12 cellular contexts compared by ENCODE assay signal in genomic region chrX:126900937-126901336, GRCh38.
DNase-seq lines count a peak whose midpoint lies in the region; ATAC-seq and TF ChIP-seq lines count a peak whose summit lies in the region.
"Had no signal": no experiment of that assay in that cellular context is flagged by ENCODE, and none has a peak within 500 bp of the region (broad histone marks: within the 10 kb centered on the region; RNA-seq: fewer than 3 reads in every experiment).

No MANE protein-coding gene starts in this region.

- WGBS in right cardiac atrium, result 68% methylated on average over 3 of the region's 3 CpGs
- WGBS in lower leg skin, 2 donors, result 67 to 83% methylated on average over 3 of the region's 3 CpGs

- H3K4me3 ChIP-seq in right cardiac atrium (ENCODE audit: low read length) (no peak overlapping the region), lower leg skin (ENCODE audit: low read depth, poor library complexity, severe bottlenecking) (no peak overlapping the region), osteoblast (ENCODE audit: insufficient read depth, low read length) (no peak overlapping the region)
- H3K4me3 ChIP-seq: HAP-1 had no signal

- no peaks in the 10 kb centered on the region for H3K36me3 ChIP-seq in osteoblast (ENCODE audit: insufficient read depth, low read length)
- H3K36me3 ChIP-seq: HAP-1 had no signal

- H4K20me1 ChIP-seq in osteoblast (ENCODE audit: insufficient read depth, low read length), result no peaks in the 10 kb centered on the region

- H3K27ac ChIP-seq in 22Rv1 (peak overlapping the region; percentile 85), C4-2B (peak overlapping the region; percentile 65), right cardiac atrium (ENCODE audit: low read length) (no peak overlapping the region), osteoblast (ENCODE audit: low read depth, low read length) (no peak overlapping the region)

- H2AFZ ChIP-seq in osteoblast (ENCODE audit: low read length), result no peak overlapping the region

- intact Hi-C loops in right cardiac atrium (cut with DNase I) (no loop called here), lower leg skin (cut with DNase I; ENCODE audit: low total_unique reads) (no loop called here)

- no peaks in the 10 kb centered on the region for H3K4me1 ChIP-seq in right cardiac atrium (ENCODE audit: control insufficient read depth, insufficient read depth, low read length)
- no peaks in the 10 kb centered on the region for H3K4me1 ChIP-seq in osteoblast (ENCODE audit: insufficient read depth, low read length)
- H3K4me1 ChIP-seq: Caco-2, HAP-1 had no signal

- DNase-seq in NCI-H774 (lab: John Stamatoyannopoulos, UW) (peak; percentile 41), right cardiac atrium (peak in 2 of 3 donors; percentile 11 to 51), lower leg skin (ENCODE audit: low spot score in 2 of 2) (no peak), osteoblast (ENCODE audit: insufficient read length, low spot score, missing footprints) (no peak)
- DNase-seq: Caco-2; CD8-positive, alpha-beta memory T cell; DMS53; GF-D8 had no signal

- H3K79me2 ChIP-seq in osteoblast (ENCODE audit: insufficient read depth, low read length), result no peaks in the 10 kb centered on the region

- ATAC-seq in right cardiac atrium, result no peak
- no peak for ATAC-seq in GM21447 (IDR thresholded peaks at IDR 0.05; ENCODE audit: unreplicated experiment)

- no peak for TF ChIP-seq CTCF in 22Rv1 (IDR thresholded peaks at IDR 0.05)
- no peak for TF ChIP-seq CTCF in C4-2B (conservative IDR thresholded peaks at IDR 0.05)
- no peak for TF ChIP-seq CTCF in lower leg skin (IDR thresholded peaks at IDR 0.05)
- no peak for TF ChIP-seq CTCF in osteoblast (IDR thresholded peaks at IDR 0.05; ENCODE audit: extremely low read depth, low read depth, low read length)

- H3K9me3 ChIP-seq in right cardiac atrium (ENCODE audit: control insufficient read depth, low read length) (no peaks in the 10 kb centered on the region), osteoblast (ENCODE audit: low read depth, low read length) (peaks cover 2% of the 10 kb centered on the region)
- H3K9me3 ChIP-seq: Caco-2, HAP-1 had no signal

- H3K27me3 ChIP-seq in right cardiac atrium (ENCODE audit: control insufficient read depth, insufficient read depth), result no peaks in the 10 kb centered on the region
- no peaks in the 10 kb centered on the region for H3K27me3 ChIP-seq in osteoblast (ENCODE audit: insufficient read depth, low read length)

- no peak for TF ChIP-seq POLR2A in lower leg skin (IDR thresholded peaks at IDR 0.05)

- H3K4me2 ChIP-seq in osteoblast (ENCODE audit: insufficient read depth, low read length), result no peak overlapping the region

Comparison
In these comparisons a context has a peak if more than half of its experiments do, and no peak if none do; other contexts are left out.
1. H3K27ac ChIP-seq: peak in 22Rv1 (single experiment) and C4-2B (single experiment); none in right cardiac atrium (single experiment) and osteoblast (single experiment).
2. DNase-seq: peak in NCI-H774 (single experiment) and right cardiac atrium (2 of 3); none in lower leg skin (0 of 2) and osteoblast (single experiment).